In genomic region chr9:136476369-136477150, GRCh38 we compare ENCODE assay signal across 35 cellular contexts.
"Had no signal": no experiment of that assay in that cellular context is flagged by ENCODE, and none has a peak within 500 bp of the region (broad histone marks: within the 10 kb centered on the region; RNA-seq: fewer than 3 reads in every experiment).

No MANE protein-coding gene starts in this region.

- H3K4me1 ChIP-seq: foreskin keratinocyte had no signal

- ATAC-seq: activated CD4-positive, CD25-positive, alpha-beta regulatory T cell treated with anti-CD3 and anti-CD28 coated beads, Interleukin-2, amount 50 U/mL, for 24 hours; activated CD8-positive, alpha-beta memory T cell treated with anti-CD3 and anti-CD28 coated beads, Interleukin-2, amount 10 ng/mL, durations not matched to agents 7 days and 5 days; activated CD8-positive, alpha-beta T cell treated with anti-CD3 and anti-CD28 coated beads, Interleukin-2, amount 10 ng/mL, durations not matched to agents 7 days and 5 days; effector memory CD8-positive, alpha-beta T cell; foreskin keratinocyte; gastrocnemius medialis; heart left ventricle; T-helper 17 cell had no signal

- H3K27ac Mint-ChIP-seq: activated B cell treated with CpG ODN at 0.5 μM for 24 hours; activated CD4-positive, alpha-beta memory T cell treated with anti-CD3 and anti-CD28 coated beads for 36 hours; activated CD8-positive, alpha-beta memory T cell treated with anti-CD3 and anti-CD28 coated beads, Interleukin-2, amount 10 ng/mL, durations not matched to agents 7 days and 5 days; activated CD8-positive, alpha-beta T cell treated with anti-CD3 and anti-CD28 coated beads, Interleukin-2, amount 10 ng/mL, durations not matched to agents 7 days and 5 days; activated naive CD8-positive, alpha-beta T cell; activated T-helper 1 cell treated with anti-CD3 and anti-CD28 coated beads, Interleukin-12 subunit alpha, Interleukin-12 subunit beta, Interleukin-2, Interleukin-4 antibody, amounts not matched to agents 30 ng/mL and 10 ng/mL and 1 ng/mL, durations not matched to agents 14 hours and 24 hours and 36 hours; activated T-helper 2 cell treated with anti-CD3 and anti-CD28 coated beads, Interferon-gamma antibody, Interleukin-2, Interleukin-4, amounts not matched to agents 10 μg/mL and 5 μg/mL and 100 μg/mL, durations not matched to agents 14 hours and 24 hours and 36 hours; T-helper 17 cell; T-helper 2 cell treated with Interferon-gamma antibody and Interleukin-4, amounts not matched to agents 5 μg/mL and 100 μg/mL, for 36 hours had no signal

- H3K9me3 ChIP-seq: esophagus muscularis mucosa, gastrocnemius medialis, heart left ventricle had no signal

- FAIRE-seq: astrocyte, colon had no signal

- DNase-seq: activated B cell treated with CpG ODN at 0.5 μM for 24 hours; activated CD4-positive, alpha-beta memory T cell treated with anti-CD3 and anti-CD28 coated beads for 36 hours; activated CD4-positive, alpha-beta T cell treated with anti-CD3 and anti-CD28 coated beads for 48 hours; activated CD8-positive, alpha-beta memory T cell treated with anti-CD3 and anti-CD28 coated beads, Interleukin-2, amount 10 ng/mL, durations not matched to agents 7 days and 5 days; activated CD8-positive, alpha-beta memory T cell treated with anti-CD3 and anti-CD28 coated beads, Interleukin-2, amount 50 U/mL, for 4 hours; activated CD8-positive, alpha-beta T cell treated with anti-CD3 and anti-CD28 coated beads, Interleukin-2, amount 10 ng/mL, durations not matched to agents 7 days and 5 days; activated effector memory CD4-positive, alpha-beta T cell treated with anti-CD3 and anti-CD28 coated beads, Interleukin-2, amount 50 U/mL, for 16 hours; activated naive CD4-positive, alpha-beta T cell treated with anti-CD3 and anti-CD28 coated beads, Interleukin-2, amount 50 U/mL, for 16 hours; activated T-cell treated with anti-CD3 and anti-CD28 coated beads, Interleukin-2, amount 50 U/mL, for 1 hour; activated T-cell treated with anti-CD3 and anti-CD28 coated beads, Interleukin-2, amount 50 U/mL, for 48 hours; amniotic stem cell; anterior cingulate cortex; brain microvascular endothelial cell; caudate nucleus; cortex of kidney; dermis blood vessel endothelial cell; effector CD4-positive, alpha-beta T cell; effector memory CD8-positive, alpha-beta T cell; erythroblast; foreskin keratinocyte; gastrocnemius medialis; glutamatergic neuron; heart left ventricle; T-helper 1 cell; T-helper 17 cell; T1000; WERI-Rb-1 had no signal

- H3K27me3 Mint-ChIP-seq: activated B cell treated with CpG ODN at 0.5 μM for 24 hours; activated CD4-positive, alpha-beta memory T cell treated with anti-CD3 and anti-CD28 coated beads for 36 hours; activated CD8-positive, alpha-beta memory T cell treated with anti-CD3 and anti-CD28 coated beads, Interleukin-2, amount 10 ng/mL, durations not matched to agents 7 days and 5 days; activated naive CD8-positive, alpha-beta T cell; effector memory CD8-positive, alpha-beta T cell; T-helper 17 cell had no signal

- H3K4me3 ChIP-seq: esophagus muscularis mucosa, gastrocnemius medialis, heart left ventricle had no signal

- H3K36me3 Mint-ChIP-seq: activated naive CD8-positive, alpha-beta T cell had no signal

- H3K4me3 Mint-ChIP-seq: activated B cell treated with CpG ODN at 0.5 μM for 24 hours; activated CD4-positive, alpha-beta memory T cell treated with anti-CD3 and anti-CD28 coated beads for 36 hours; activated CD8-positive, alpha-beta memory T cell treated with anti-CD3 and anti-CD28 coated beads, Interleukin-2, amount 10 ng/mL, durations not matched to agents 7 days and 5 days; activated CD8-positive, alpha-beta T cell treated with anti-CD3 and anti-CD28 coated beads, Interleukin-2, amount 10 ng/mL, durations not matched to agents 7 days and 5 days; activated naive CD8-positive, alpha-beta T cell; activated T-helper 1 cell treated with anti-CD3 and anti-CD28 coated beads, Interleukin-12 subunit alpha, Interleukin-12 subunit beta, Interleukin-2, Interleukin-4 antibody, amounts not matched to agents 30 ng/mL and 10 ng/mL and 1 ng/mL, durations not matched to agents 14 hours and 24 hours and 36 hours; effector memory CD8-positive, alpha-beta T cell; T-helper 17 cell; T-helper 2 cell treated with Interferon-gamma antibody and Interleukin-4, amounts not matched to agents 5 μg/mL and 100 μg/mL, for 36 hours had no signal

- H3K27ac ChIP-seq: brain microvascular endothelial cell, esophagus muscularis mucosa, foreskin keratinocyte, gastrocnemius medialis, heart left ventricle, WERI-Rb-1 had no signal

- H3K27me3 ChIP-seq: brain microvascular endothelial cell, esophagus muscularis mucosa, foreskin keratinocyte, gastrocnemius medialis, heart left ventricle had no signal

- H3K9me3 Mint-ChIP-seq: activated B cell treated with CpG ODN at 0.5 μM for 24 hours; activated CD4-positive, alpha-beta memory T cell treated with anti-CD3 and anti-CD28 coated beads for 36 hours; activated T-helper 1 cell treated with anti-CD3 and anti-CD28 coated beads, Interleukin-12 subunit alpha, Interleukin-12 subunit beta, Interleukin-2, Interleukin-4 antibody, amounts not matched to agents 30 ng/mL and 10 ng/mL and 1 ng/mL, durations not matched to agents 14 hours and 24 hours and 36 hours; activated T-helper 2 cell treated with anti-CD3 and anti-CD28 coated beads, Interferon-gamma antibody, Interleukin-2, Interleukin-4, amounts not matched to agents 10 μg/mL and 5 μg/mL and 100 μg/mL, durations not matched to agents 14 hours and 24 hours and 36 hours; effector memory CD8-positive, alpha-beta T cell; T-helper 2 cell treated with Interferon-gamma antibody and Interleukin-4, amounts not matched to agents 5 μg/mL and 100 μg/mL, for 36 hours had no signal
